8 cellular contexts compared by ENCODE assay signal in genomic region chr19:11577451-11578341, GRCh38. TPM values are rescaled to one million over a fixed set of nuclear protein-coding genes. Genes with fewer than 3 reads are reported as not detected.
A peak's percentile ranks its signal among the peaks of the same experiment; 100 is the strongest.
DNase-seq lines count a peak whose midpoint lies in the region; ATAC-seq and TF ChIP-seq lines count a peak whose summit lies in the region.

ACP5 (minus strand) TSS chr19:11577645; CDS start chr19:11577317, 328 bp downstream.

- H3K4me1 Mint-ChIP-seq in T-helper 1 cell treated with Interleukin-12 subunit alpha and Interleukin-12 subunit beta and Interleukin-4 antibody, amounts not matched to agents 30 μg/mL and 1 μg/mL, for 36 hours (ENCODE audit: low read depth), result peaks cover 15% of the 10 kb centered on the region
- H3K4me1 Mint-ChIP-seq in progenitor cell of endocrine pancreas (ENCODE audit: low read depth), result no peaks in the 10 kb centered on the region

- no peaks in the 10 kb centered on the region for H3K9me3 Mint-ChIP-seq in T-helper 1 cell treated with Interleukin-12 subunit alpha and Interleukin-12 subunit beta and Interleukin-4 antibody, amounts not matched to agents 30 μg/mL and 1 μg/mL, for 36 hours
- H3K9me3 Mint-ChIP-seq in progenitor cell of endocrine pancreas (ENCODE audit: low read depth), result no peaks in the 10 kb centered on the region

- H3K4me3 Mint-ChIP-seq in T-helper 1 cell treated with Interleukin-12 subunit alpha and Interleukin-12 subunit beta and Interleukin-4 antibody, amounts not matched to agents 30 μg/mL and 1 μg/mL, for 36 hours, result peak within 1 kb of the TSS; percentile 75
- H3K4me3 Mint-ChIP-seq in progenitor cell of endocrine pancreas (ENCODE audit: low read depth), result no peak within 1 kb of the TSS

- no peaks in the 10 kb centered on the region for H3K27me3 Mint-ChIP-seq in T-helper 1 cell treated with Interleukin-12 subunit alpha and Interleukin-12 subunit beta and Interleukin-4 antibody, amounts not matched to agents 30 μg/mL and 1 μg/mL, for 36 hours (ENCODE audit: low read depth)
- H3K27me3 Mint-ChIP-seq in progenitor cell of endocrine pancreas, result peaks cover 16% of the 10 kb centered on the region

- peaks cover 4% of the 10 kb centered on the region for H3K36me3 Mint-ChIP-seq in T-helper 1 cell treated with Interleukin-12 subunit alpha and Interleukin-12 subunit beta and Interleukin-4 antibody, amounts not matched to agents 30 μg/mL and 1 μg/mL, for 36 hours (ENCODE audit: low read depth)
- no peaks in the 10 kb centered on the region for H3K36me3 Mint-ChIP-seq in progenitor cell of endocrine pancreas (ENCODE audit: insufficient read depth)

- no peak for TF ChIP-seq CTCF in omental fat pad (IDR thresholded peaks at IDR 0.05)
- no peak for TF ChIP-seq CTCF in progenitor cell of endocrine pancreas (IDR thresholded peaks at IDR 0.05; ENCODE audit: unreplicated experiment)

- DNase-seq in COLO829 (ENCODE audit: low spot score) (peak; percentile 78), foreskin melanocyte (peak; percentile 78), omental fat pad (ENCODE audit: low spot score) (no peak), dermis blood vessel endothelial cell (no peak), progenitor cell of endocrine pancreas (ENCODE audit: low spot score, unreplicated experiment) (no peak), HuH-7.5 (ENCODE audit: low spot score) (no peak)
- no peak for DNase-seq in stimulated activated CD8-positive, alpha-beta memory T cell treated with anti-CD3 and anti-CD28 coated beads, Interleukin-4, amount 100 ng/mL, for 48 hours

- H3K27ac Mint-ChIP-seq in T-helper 1 cell treated with Interleukin-12 subunit alpha and Interleukin-12 subunit beta and Interleukin-4 antibody, amounts not matched to agents 30 μg/mL and 1 μg/mL, for 36 hours, result no peak within 1 kb of the TSS
- no peak within 1 kb of the TSS for H3K27ac Mint-ChIP-seq in progenitor cell of endocrine pancreas

- ATAC-seq in omental fat pad (ENCODE audit: low FRiP score), result no peak

RNA-seq across cellular contexts. Expression of gene ACP5, which starts in this region (rescaled TPM):
- 100 to 1,000 TPM in 1 of 4 donors, 10 to 100 TPM in 3; 24.4 to 133 (median 36.1) TPM for total RNA-seq in omental fat pad
- 0.37 and 8.8 TPM in 2 replicates for total RNA-seq in dermis blood vessel endothelial cell
- 1.6 and 2.7 TPM in 2 replicates for total RNA-seq in progenitor cell of endocrine pancreas

Comparison
In these comparisons a context has a peak if more than half of its experiments do, and no peak if none do; other contexts are left out.
1. DNase-seq: peak in COLO829 (single experiment) and foreskin melanocyte (single experiment); none in omental fat pad (single experiment), dermis blood vessel endothelial cell (single experiment), stimulated activated CD8-positive, alpha-beta memory T cell treated with anti-CD3 and anti-CD28 coated beads, Interleukin-4, amount 100 ng/mL, for 48 hours (single experiment), progenitor cell of endocrine pancreas (single experiment) and HuH-7.5 (single experiment).